In the genomic region with DNA sequence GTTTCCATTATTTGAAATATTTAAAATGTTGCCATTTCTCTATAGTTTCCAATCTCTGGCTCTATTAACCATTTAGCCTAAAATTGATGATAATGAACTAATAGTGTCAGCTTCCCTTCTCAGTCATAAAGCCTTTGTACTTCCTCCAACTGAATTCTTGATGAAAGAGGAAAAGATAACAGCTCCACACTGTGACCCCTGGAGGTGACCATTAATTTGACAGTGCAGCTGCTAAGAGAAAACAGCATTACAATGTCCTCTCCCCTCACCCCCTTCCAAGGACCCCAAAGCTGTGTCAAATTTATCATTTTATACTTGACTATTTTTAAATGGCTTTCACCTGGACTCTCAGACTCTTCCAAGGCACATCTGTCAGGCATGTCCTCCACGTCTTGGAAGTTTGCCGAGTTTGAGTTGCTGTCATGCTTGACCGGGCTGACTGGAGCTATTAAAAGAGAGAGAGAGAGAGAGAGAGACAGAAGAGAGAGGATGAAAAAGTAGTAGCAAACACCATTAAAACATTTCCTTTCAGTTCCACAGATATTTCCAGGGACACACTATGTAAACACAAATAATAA, we compare ENCODE assay signal across 14 cellular contexts.
DNase-seq lines count a peak whose midpoint lies in the region; ATAC-seq, FAIRE-seq and TF ChIP-seq lines count a peak whose summit lies in the region.
"Had no signal": no experiment of that assay in that cellular context is flagged by ENCODE, and none has a peak within 500 bp of the region (broad histone marks: within the 10 kb centered on the region; RNA-seq: fewer than 3 reads in every experiment).

No MANE protein-coding gene starts in this region.

- ATAC-seq in naive thymus-derived CD4-positive, alpha-beta T cell, result no peak

- no peaks in the 10 kb centered on the region for H3K36me3 Mint-ChIP-seq in nephron progenitor cell (ENCODE audit: low read depth)
- H3K36me3 Mint-ChIP-seq in naive thymus-derived CD4-positive, alpha-beta T cell, result no peaks in the 10 kb centered on the region

- H3K4me1 Mint-ChIP-seq in nephron progenitor cell, result peaks cover 5% of the 10 kb centered on the region
- H3K4me1 Mint-ChIP-seq in naive thymus-derived CD4-positive, alpha-beta T cell, result no peaks in the 10 kb centered on the region

- no peaks in the 10 kb centered on the region for H3K9me3 Mint-ChIP-seq in nephron progenitor cell
- H3K9me3 Mint-ChIP-seq in naive thymus-derived CD4-positive, alpha-beta T cell, result no peaks in the 10 kb centered on the region

- CTCF ChIA-PET in naive thymus-derived CD4-positive, alpha-beta T cell (lab: Charles Lee), result no interaction called here

- H3K4me1 ChIP-seq in naive thymus-derived CD4-positive, alpha-beta T cell (ENCODE audit: control insufficient read depth in 2 of 2, insufficient read depth in 2 of 2, low read length in 2 of 2), result no peaks in the 10 kb centered on the region
- H3K4me1 ChIP-seq: suprapubic skin had no signal

- no peaks in the 10 kb centered on the region for H3K27me3 ChIP-seq in naive thymus-derived CD4-positive, alpha-beta T cell (ENCODE audit: control insufficient read depth in 2 of 2, insufficient read depth in 2 of 2, low read length in 2 of 2)
- H3K27me3 ChIP-seq: suprapubic skin had no signal

- H3K36me3 ChIP-seq in naive thymus-derived CD4-positive, alpha-beta T cell (ENCODE audit: control insufficient read depth in 2 of 3, insufficient read depth in 3 of 3, low read length in 3 of 3), result no peaks in the 10 kb centered on the region
- H3K36me3 ChIP-seq: suprapubic skin had no signal

- no peak overlapping the region for H3K4me3 Mint-ChIP-seq in nephron progenitor cell
- no peak overlapping the region for H3K4me3 Mint-ChIP-seq in naive thymus-derived CD4-positive, alpha-beta T cell

- H3K27ac Mint-ChIP-seq in nephron progenitor cell, result no peak overlapping the region
- no peak overlapping the region for H3K27ac Mint-ChIP-seq in naive thymus-derived CD4-positive, alpha-beta T cell

- POLR2A ChIA-PET in naive thymus-derived CD4-positive, alpha-beta T cell (lab: Charles Lee), result no interaction called here

- H3K4me3 ChIP-seq in naive thymus-derived CD4-positive, alpha-beta T cell (ENCODE audit: low read length), result no peak overlapping the region
- H3K4me3 ChIP-seq: suprapubic skin had no signal

- H3K27me3 Mint-ChIP-seq in nephron progenitor cell (ENCODE audit: low read depth, poor library complexity), result no peaks in the 10 kb centered on the region
- H3K27me3 Mint-ChIP-seq in naive thymus-derived CD4-positive, alpha-beta T cell, result no peaks in the 10 kb centered on the region

- TF ChIP-seq CTCF in nephron progenitor cell (IDR thresholded peaks at IDR 0.05), result no peak

- H3K27ac ChIP-seq in naive thymus-derived CD4-positive, alpha-beta T cell (ENCODE audit: low read depth, low read length), result no peak overlapping the region
- H3K27ac ChIP-seq: 22Rv1, suprapubic skin had no signal

- intact Hi-C loops in naive thymus-derived CD4-positive, alpha-beta T cell (cut with micrococcal nuclease), result no loop called here

- no peaks in the 10 kb centered on the region for H3K9me3 ChIP-seq in naive thymus-derived CD4-positive, alpha-beta T cell (ENCODE audit: control insufficient read depth in 2 of 3, low read length in 3 of 3)
- H3K9me3 ChIP-seq: suprapubic skin had no signal

- peak; percentile 67 for FAIRE-seq in RCC 7860 (lab: Jason Lieb, UNC)
- FAIRE-seq: TTC549 had no signal

- DNase-seq in DMS 273 (lab: John Stamatoyannopoulos, UW; ENCODE audit: unreplicated experiment), result peak; percentile 15
- no peak for DNase-seq in DMS 273 treated with DMSO at 0.1 percent for 48 hours (lab: John Stamatoyannopoulos, UW)
- peak; percentile 37 for DNase-seq in NCI-H187 treated with DMSO at 0.1 percent for 48 hours (lab: John Stamatoyannopoulos, UW)
- DNase-seq in RCC 7860 (ENCODE audit: low spot score), result peak; percentile 62
- DNase-seq in nephron progenitor cell, result peak; percentile 30
- DNase-seq in epidermal melanocyte (ENCODE audit: insufficient read length, low spot score), result no peak
- DNase-seq in Ammon's horn (ENCODE audit: low spot score), result no peak
- DNase-seq in naive thymus-derived CD4-positive, alpha-beta T cell, result no peak
- DNase-seq: activated naive CD4-positive, alpha-beta T cell treated with anti-CD3 and anti-CD28 coated beads, Interleukin-2, amount 50 U/mL, for 16 hours; IMR-90; NCI-H526 had no signal

Comparison
In these comparisons a context has a peak if more than half of its experiments do, and no peak if none do; other contexts are left out.
1. DNase-seq: peak in DMS 273 (single experiment), NCI-H187 treated with DMSO at 0.1 percent for 48 hours (single experiment), RCC 7860 (single experiment) and nephron progenitor cell (single experiment); none in DMS 273 treated with DMSO at 0.1 percent for 48 hours (single experiment), epidermal melanocyte (single experiment), Ammon's horn (single experiment) and naive thymus-derived CD4-positive, alpha-beta T cell (0 of 9).